Comparison of ENCODE assay signal across 13 cellular contexts in genomic region chr4:145881585-145881984, GRCh38. TPM values are rescaled to one million over a fixed set of nuclear protein-coding genes. Genes with fewer than 3 reads are reported as not detected.
DNase-seq lines count a peak whose midpoint lies in the region; ATAC-seq and TF ChIP-seq lines count a peak whose summit lies in the region.
"Had no signal": no experiment of that assay in that cellular context is flagged by ENCODE, and none has a peak within 500 bp of the region (broad histone marks: within the 10 kb centered on the region; RNA-seq: fewer than 3 reads in every experiment).

No MANE protein-coding gene starts in this region.

- H3F3A ChIP-seq in PC-9 (ENCODE audit: insufficient read depth, low read depth), result no peaks in the 10 kb centered on the region

- H3K4me3 ChIP-seq in endodermal cell (ENCODE audit: low read length) (no peak overlapping the region), PC-9 (no peak overlapping the region)
- H3K4me3 ChIP-seq: esophagus muscularis mucosa, sigmoid colon had no signal

- H3K27me3 Mint-ChIP-seq in endodermal cell (ENCODE audit: insufficient read depth), result no peaks in the 10 kb centered on the region

- H3K27me3 ChIP-seq in foreskin keratinocyte (no peaks in the 10 kb centered on the region), endodermal cell (ENCODE audit: control insufficient read depth, insufficient read depth, low read length, poor library complexity, severe bottlenecking) (no peaks in the 10 kb centered on the region), PC-9 (ENCODE audit: insufficient read depth, low read depth) (no peaks in the 10 kb centered on the region)
- H3K27me3 ChIP-seq: esophagus muscularis mucosa, sigmoid colon had no signal

- H2AFZ ChIP-seq in PC-9, result no peak overlapping the region

- no peak overlapping the region for H3K4me2 ChIP-seq in PC-9

- H3K4me1 ChIP-seq in foreskin keratinocyte, result peaks cover 15% of the 10 kb centered on the region
- no peaks in the 10 kb centered on the region for H3K4me1 ChIP-seq in endodermal cell (ENCODE audit: control insufficient read depth, insufficient read depth, low read length)
- no peaks in the 10 kb centered on the region for H3K4me1 ChIP-seq in PC-9 (replicated peaks; ENCODE audit: insufficient read depth)

- peaks cover 26% of the 10 kb centered on the region for H3K4me1 Mint-ChIP-seq in endodermal cell

- no peak overlapping the region for H3K9ac ChIP-seq in endodermal cell (ENCODE audit: extremely low read depth, low read length, poor library complexity, severe bottlenecking)

- POLR2A ChIA-PET in PC-9 (lab: Charles Lee; ENCODE audit: unreplicated experiment), result no interaction called here

- H3K27ac ChIP-seq in foreskin keratinocyte, result no peak overlapping the region
- no peak overlapping the region for H3K27ac ChIP-seq in endodermal cell (ENCODE audit: low read depth, low read length)
- H3K27ac ChIP-seq in PC-9, result no peak overlapping the region
- H3K27ac ChIP-seq: esophagus muscularis mucosa had no signal

- no peaks in the 10 kb centered on the region for H3K9me3 ChIP-seq in endodermal cell (ENCODE audit: control insufficient read depth, low read length)
- no peaks in the 10 kb centered on the region for H3K9me3 ChIP-seq in PC-9 (ENCODE audit: insufficient read depth, low read depth)
- H3K9me3 ChIP-seq: esophagus muscularis mucosa, sigmoid colon had no signal

- DNase-seq in foreskin keratinocyte (no peak), endodermal cell (no peak), PC-9 (no peak), retina (no peak)
- DNase-seq: activated CD4-positive, alpha-beta T cell treated with anti-CD3 and anti-CD28 coated beads for 4 hours; NCI-H1930; SHP77 treated with DMSO at 0.1 percent for 48 hours; sigmoid colon had no signal

- H3K27ac Mint-ChIP-seq in endodermal cell, result no peak overlapping the region

- no TSS peak for BruUV-seq in PC-9 (replicated peaks; lab: Mats Ljungman, UMichigan)

- H3K36me3 Mint-ChIP-seq in endodermal cell (ENCODE audit: low read depth), result peaks cover 47% of the 10 kb centered on the region

- 94 to 100% methylated on average over 3 to 4 of the region's 4 CpGs for WGBS in endodermal cell (ENCODE audit: insufficient coverage in 1 of 2, insufficient read length in 1 of 2), 2 experiments

- CTCF ChIA-PET in PC-9 (lab: Charles Lee), result no interaction called here

- H3K79me2 ChIP-seq in PC-9 (ENCODE audit: low read depth), result no peaks in the 10 kb centered on the region

- H3K4me3 Mint-ChIP-seq in endodermal cell, result no peak overlapping the region

- intact Hi-C loops in PC-9 (cut with micrococcal nuclease; ENCODE audit: unreplicated experiment), result no loop called here

- H4K20me1 ChIP-seq in PC-9 (ENCODE audit: insufficient read depth), result no peaks in the 10 kb centered on the region

- H3K36me3 ChIP-seq in endodermal cell (ENCODE audit: control insufficient read depth, insufficient read depth, low read length) (peaks cover 57% of the 10 kb centered on the region), PC-9 (ENCODE audit: low read depth) (no peaks in the 10 kb centered on the region)

- no peaks in the 10 kb centered on the region for H3K9me3 Mint-ChIP-seq in endodermal cell

- TF ChIP-seq CTCF in foreskin keratinocyte (conservative IDR thresholded peaks at IDR 0.05), result no peak
- TF ChIP-seq CTCF in endodermal cell (conservative IDR thresholded peaks at IDR 0.05), result no peak
- no peak for TF ChIP-seq CTCF in PC-9 (conservative IDR thresholded peaks at IDR 0.05)

- ATAC-seq in GM18498 (IDR thresholded peaks at IDR 0.05; ENCODE audit: unreplicated experiment) (peak; percentile 58), GM21737 (IDR thresholded peaks at IDR 0.05; ENCODE audit: unreplicated experiment) (peak; percentile 53), HG03460 (IDR thresholded peaks at IDR 0.05; ENCODE audit: unreplicated experiment) (peak; percentile 56), foreskin keratinocyte (peak; percentile 1)
- no peak for ATAC-seq in activated CD4-positive, CD25-positive, alpha-beta regulatory T cell treated with anti-CD3 and anti-CD28 coated beads, Interleukin-2, amount 50 U/mL, for 24 hours

- no peaks in the 10 kb centered on the region for H3K9me2 ChIP-seq in PC-9 (ENCODE audit: insufficient read depth)

RNA-seq across cellular contexts. Expression of gene ZNF827, which starts 57.0 kb away (rescaled TPM):
- total RNA-seq in foreskin keratinocyte (6.5 and 9.3 TPM in 2 replicates), endodermal cell (10 to 100 TPM; 33.0 to 34.9 TPM), PC-9 (2021) (22.4 and 24.1 TPM in 2 replicates)
- 1.6 and 1.8 TPM in 2 replicates for polyA plus RNA-seq in foreskin keratinocyte
- 22.4 TPM for polyA plus RNA-seq in endodermal cell (2013, experiment 1 of 2)
- 21.8 TPM for polyA plus RNA-seq in endodermal cell (2013, experiment 2 of 2)

Comparison
In these comparisons a context has a peak if more than half of its experiments do, and no peak if none do; other contexts are left out.
1. ATAC-seq: peak in GM18498 (single experiment), GM21737 (single experiment), HG03460 (single experiment) and foreskin keratinocyte (single experiment); none in activated CD4-positive, CD25-positive, alpha-beta regulatory T cell treated with anti-CD3 and anti-CD28 coated beads, Interleukin-2, amount 50 U/mL, for 24 hours (0 of 2).